8 cellular contexts compared by ENCODE assay signal in the genomic region with DNA sequence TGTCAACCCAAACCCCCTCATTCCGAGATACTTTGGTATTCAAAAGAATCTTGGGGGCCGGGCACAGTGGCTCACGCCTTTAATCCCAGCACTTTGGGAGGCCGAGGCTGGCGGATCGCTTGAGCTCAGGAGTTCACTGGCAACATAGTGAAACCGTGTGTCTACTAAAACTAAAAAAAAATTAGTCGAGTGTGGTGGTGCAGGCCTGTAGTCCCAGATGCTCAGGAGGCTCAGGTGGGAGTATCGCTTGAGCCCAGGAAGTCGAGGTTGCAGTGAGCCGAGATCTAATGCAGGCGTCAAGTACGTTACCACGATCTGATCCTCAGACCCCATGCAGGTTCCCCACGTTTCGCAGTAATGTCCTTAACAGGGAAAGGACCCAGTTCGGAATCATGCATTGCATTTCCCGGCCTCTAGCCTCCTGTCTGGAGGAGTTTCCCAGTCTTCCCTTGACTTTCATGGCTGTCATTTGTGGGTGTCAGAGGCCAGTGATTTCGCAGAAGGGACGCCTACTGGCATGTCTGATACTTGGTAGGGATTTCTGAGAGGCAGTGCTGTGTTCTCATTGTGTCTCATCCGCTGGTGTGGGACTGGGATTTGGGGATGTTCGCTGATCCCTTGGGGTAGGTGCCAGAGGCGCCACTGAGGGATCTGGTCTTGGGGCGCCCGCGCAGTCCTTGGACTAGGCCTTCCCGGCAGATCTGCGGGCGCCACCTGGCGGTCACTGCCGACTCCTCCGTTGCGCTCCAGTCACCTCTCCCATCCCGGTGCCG. TPM values are rescaled to one million over a fixed set of nuclear protein-coding genes. Genes with fewer than 3 reads are reported as not detected.
DNase-seq lines count a peak whose midpoint lies in the region; TF ChIP-seq lines count a peak whose summit lies in the region.

No MANE protein-coding gene starts in this region.

- H3K27ac ChIP-seq in MM.1S (ENCODE audit: low read length) (peak overlapping the region; percentile 5; the same call in 1 of the 2 replicates), osteoblast (ENCODE audit: low read depth, low read length) (peak overlapping the region; percentile 56), testis (peak overlapping the region; percentile 39 to 69)

- H3K79me2 ChIP-seq in MM.1S (ENCODE audit: low read length) (peaks cover 25% of the 10 kb centered on the region), osteoblast (ENCODE audit: insufficient read depth, low read length) (peaks cover 45% of the 10 kb centered on the region)

- TF ChIP-seq POLR2A in testis (IDR thresholded peaks at IDR 0.05), result no peak

- H3K4me3 ChIP-seq in GM06990 (replicated peaks; ENCODE audit: low read depth, low read length) (peak overlapping the region; percentile 58), HFF-Myc (replicated peaks; ENCODE audit: low read depth, low read length) (peak overlapping the region; percentile 49), MM.1S (ENCODE audit: low read length) (peak overlapping the region; percentile 44), osteoblast (ENCODE audit: insufficient read depth, low read length) (peak overlapping the region; percentile 71), testis (peak overlapping the region; percentile 45 to 56)

- CTCF ChIA-PET in activated naive CD4-positive, alpha-beta T cell treated with anti-CD3 and anti-CD28 coated beads, Interleukin-2, amount 10 ng/mL, durations not matched to agents 7 days and 5 days (lab: Charles Lee), result interaction anchor here (0.8 to 2.6 kb wide), 6 partner anchors 10 to 207 kb away, joined by 3 to 13 read pairs (median 6); partner anchors contain the start of genes HMGN1 and PSMG1

- H3K36me3 ChIP-seq in GM06990 (ENCODE audit: control insufficient read depth, insufficient read depth, low read length) (peaks cover 7% of the 10 kb centered on the region), MM.1S (replicated peaks; ENCODE audit: insufficient read depth, low read length) (no peaks in the 10 kb centered on the region), osteoblast (ENCODE audit: insufficient read depth, low read length) (peaks cover 18% of the 10 kb centered on the region), testis (ENCODE audit: low read depth, missing control alignments) (peaks cover 5% of the 10 kb centered on the region)

- H3K4me3 Mint-ChIP-seq in activated naive CD4-positive, alpha-beta T cell treated with anti-CD3 and anti-CD28 coated beads, Interleukin-2, amount 10 ng/mL, durations not matched to agents 7 days and 5 days, result peak overlapping the region; percentile 73
- peak overlapping the region; percentile 79 for H3K4me3 Mint-ChIP-seq in glutamatergic neuron (ENCODE audit: unreplicated experiment)

- 11% methylated on average over 24 to 34 of the region's 35 CpGs for WGBS in testis, 2 donors

- H3K4me2 ChIP-seq in MM.1S (ENCODE audit: low read depth, low read length) (peak overlapping the region; percentile 82), osteoblast (ENCODE audit: insufficient read depth, low read length) (peak overlapping the region; percentile 99)

- no peaks in the 10 kb centered on the region for H3K27me3 ChIP-seq in GM06990 (replicated peaks; ENCODE audit: control insufficient read depth, insufficient read depth, low read length)
- H3K27me3 ChIP-seq in MM.1S (replicated peaks; ENCODE audit: insufficient read depth, low read length), result no peaks in the 10 kb centered on the region
- H3K27me3 ChIP-seq in osteoblast (ENCODE audit: insufficient read depth, low read length), result no peaks in the 10 kb centered on the region
- no peaks in the 10 kb centered on the region for H3K27me3 ChIP-seq in testis

- no peaks in the 10 kb centered on the region for H3K27me3 Mint-ChIP-seq in activated naive CD4-positive, alpha-beta T cell treated with anti-CD3 and anti-CD28 coated beads, Interleukin-2, amount 10 ng/mL, durations not matched to agents 7 days and 5 days
- H3K27me3 Mint-ChIP-seq in glutamatergic neuron (ENCODE audit: unreplicated experiment), result peaks cover 3% of the 10 kb centered on the region

- peak overlapping the region; percentile 90 for H3K27ac Mint-ChIP-seq in activated naive CD4-positive, alpha-beta T cell treated with anti-CD3 and anti-CD28 coated beads, Interleukin-2, amount 10 ng/mL, durations not matched to agents 7 days and 5 days
- peak overlapping the region; percentile 2 for H3K27ac Mint-ChIP-seq in glutamatergic neuron (ENCODE audit: unreplicated experiment)

- peaks cover 46% of the 10 kb centered on the region for H3K4me1 Mint-ChIP-seq in activated naive CD4-positive, alpha-beta T cell treated with anti-CD3 and anti-CD28 coated beads, Interleukin-2, amount 10 ng/mL, durations not matched to agents 7 days and 5 days
- peaks cover 7% of the 10 kb centered on the region for H3K4me1 Mint-ChIP-seq in glutamatergic neuron (ENCODE audit: low read depth, unreplicated experiment)

- peak overlapping the region; percentile 14; the same call in 1 of the 2 replicates for H3K9ac ChIP-seq in MM.1S (ENCODE audit: low read length)

- H3K9me2 ChIP-seq in MM.1S (replicated peaks; ENCODE audit: insufficient read depth, low read length), result no peaks in the 10 kb centered on the region

- peak; percentile 85 for DNase-seq in GM06990 (ENCODE audit: extremely low read depth, insufficient read length)
- DNase-seq in HFF-Myc (ENCODE audit: extremely low read depth, low read depth), result no peak
- peak; percentile 88 for DNase-seq in MM.1S
- peak; percentile 85 for DNase-seq in SK-N-DZ (ENCODE audit: low spot score)
- DNase-seq in activated naive CD4-positive, alpha-beta T cell treated with anti-CD3 and anti-CD28 coated beads, Interleukin-2, amount 10 ng/mL, durations not matched to agents 7 days and 5 days, result peak; percentile 92
- peak; percentile 93 for DNase-seq in glutamatergic neuron
- DNase-seq in osteoblast (ENCODE audit: insufficient read length, low spot score, missing footprints), result peak; percentile 98
- DNase-seq in testis, result peak; percentile 94

- no peaks in the 10 kb centered on the region for H3K9me3 Mint-ChIP-seq in activated naive CD4-positive, alpha-beta T cell treated with anti-CD3 and anti-CD28 coated beads, Interleukin-2, amount 10 ng/mL, durations not matched to agents 7 days and 5 days
- H3K9me3 Mint-ChIP-seq in glutamatergic neuron (ENCODE audit: unreplicated experiment), result peaks cover 4% of the 10 kb centered on the region

- peaks cover 16% of the 10 kb centered on the region for H3K36me3 Mint-ChIP-seq in activated naive CD4-positive, alpha-beta T cell treated with anti-CD3 and anti-CD28 coated beads, Interleukin-2, amount 10 ng/mL, durations not matched to agents 7 days and 5 days
- H3K36me3 Mint-ChIP-seq in glutamatergic neuron (ENCODE audit: unreplicated experiment), result no peaks in the 10 kb centered on the region

- H3K4me1 ChIP-seq in MM.1S (ENCODE audit: low read length), result peaks cover 4% of the 10 kb centered on the region; the same call in 1 of the 2 replicates
- peaks cover 33% of the 10 kb centered on the region for H3K4me1 ChIP-seq in osteoblast (ENCODE audit: insufficient read depth, low read length)
- peaks cover 12% of the 10 kb centered on the region for H3K4me1 ChIP-seq in testis

- peak; percentile 97 for TF ChIP-seq CTCF in GM06990 (IDR thresholded peaks at IDR 0.05; ENCODE audit: insufficient read depth, low read length, poor library complexity, severe bottlenecking)
- TF ChIP-seq CTCF in HFF-Myc (IDR thresholded peaks at IDR 0.05; ENCODE audit: low read depth, low read length, missing control alignments), result peak; percentile 86
- TF ChIP-seq CTCF in MM.1S (IDR thresholded peaks at IDR 0.05; ENCODE audit: low read length), result peak; percentile 99
- TF ChIP-seq CTCF in glutamatergic neuron (IDR thresholded peaks at IDR 0.05; ENCODE audit: partially characterized antibody, unreplicated experiment), result peak; percentile 94
- peak; percentile 79 for TF ChIP-seq CTCF in osteoblast (IDR thresholded peaks at IDR 0.05; ENCODE audit: extremely low read depth, low read depth, low read length)
- TF ChIP-seq CTCF in testis (IDR thresholded peaks at IDR 0.05), result peak; percentile 79 to 95 (median 92)

- intact Hi-C loops in testis (cut with DNase I; ENCODE audit: low total_unique reads), result loop anchor here (10.0 kb wide), 1 partner anchor 203 kb away; the partner anchor contains the start of gene PSMG1

- H2AFZ ChIP-seq in MM.1S (ENCODE audit: low read length) (peak overlapping the region; percentile 83), osteoblast (ENCODE audit: low read length) (peak overlapping the region; percentile 89)

- no peaks in the 10 kb centered on the region for H3K9me3 ChIP-seq in MM.1S (replicated peaks; ENCODE audit: insufficient read depth, low read length)
- no peaks in the 10 kb centered on the region for H3K9me3 ChIP-seq in osteoblast (ENCODE audit: low read depth, low read length)
- no peaks in the 10 kb centered on the region for H3K9me3 ChIP-seq in testis

- peaks cover 6% of the 10 kb centered on the region; the same call in 1 of the 2 replicates for H3F3A ChIP-seq in MM.1S (ENCODE audit: insufficient read depth, low read length)

- H4K20me1 ChIP-seq in MM.1S (ENCODE audit: insufficient read depth, low read length) (no peaks in the 10 kb centered on the region), osteoblast (ENCODE audit: insufficient read depth, low read length) (peaks cover 9% of the 10 kb centered on the region)

RNA-seq across cellular contexts. Expression of gene HMGN1, which starts 39.3 kb away (rescaled TPM):
- 481 and 505 TPM in 2 replicates for polyA plus RNA-seq in SK-N-DZ (2014; cell fraction: cytosol; rRNA removed)
- 596 and 634 TPM in 2 replicates for polyA plus RNA-seq in SK-N-DZ (2014; cell fraction: nucleus; rRNA removed)
- total RNA-seq in glutamatergic neuron (ENCODE audit: unreplicated experiment), result 231 TPM
- 130 and 154 TPM in 2 replicates for total RNA-seq in osteoblast
- 100 to 1,000 TPM; 162 to 177 TPM for total RNA-seq in testis
- 203 TPM for polyA plus RNA-seq in testis (ENCODE audit: insufficient read depth, low read depth, low replicate concordance)

RNA-seq across cellular contexts. Expression of gene LCA5L, which starts 57.4 kb away (rescaled TPM):
- 0.92 and 1.3 TPM in 2 replicates for polyA plus RNA-seq in SK-N-DZ (2014; cell fraction: cytosol; rRNA removed)
- 0.13 and 0.76 TPM in 2 replicates for polyA plus RNA-seq in SK-N-DZ (2014; cell fraction: nucleus; rRNA removed)
- not detected for total RNA-seq in glutamatergic neuron (ENCODE audit: unreplicated experiment)
- 2.2 and 2.9 TPM in 2 replicates for total RNA-seq in osteoblast
- 100 to 1,000 TPM in 1 of 2 donors, 10 to 100 TPM in 1; 61.9 to 103 TPM for total RNA-seq in testis
- polyA plus RNA-seq in testis (ENCODE audit: insufficient read depth, low read depth, low replicate concordance), result 88.0 TPM

Comparison
In these comparisons a context has a peak if more than half of its experiments do, and no peak if none do; other contexts are left out.
1. H3K27ac ChIP-seq: peak in every context shown above with its lines; median percentile 56 in osteoblast; 54 in testis; 5 in MM.1S.
2. RNA of gene LCA5L, which starts 57.4 kb away (total RNA-seq): 61.9 to 103 TPM in testis; 2.2 to 2.9 TPM in osteoblast and not detected in glutamatergic neuron (single experiment); every median in the first group is over 10 times any median in the second.
3. Peak in every context shown above with its lines, with median percentiles within 50 percentile points of each other: H3K4me3 ChIP-seq and CTCF ChIP-seq.